29 cellular contexts compared by ENCODE assay signal in genomic region chr2:15633971-15634346, GRCh38.
"Had no signal": no experiment of that assay in that cellular context is flagged by ENCODE, and none has a peak within 500 bp of the region (broad histone marks: within the 10 kb centered on the region; RNA-seq: fewer than 3 reads in every experiment).

No MANE protein-coding gene starts in this region.

- H3K4me1 Mint-ChIP-seq: activated CD4-positive, alpha-beta T cell treated with anti-CD3 and anti-CD28 coated beads, Interleukin-2, amount 10 ng/mL, durations not matched to agents 24 days and 14 days; activated CD8-positive, alpha-beta memory T cell treated with anti-CD3 and anti-CD28 coated beads, Interleukin-2, amount 10 ng/mL, durations not matched to agents 7 days and 5 days; activated naive CD8-positive, alpha-beta T cell treated with anti-CD3 and anti-CD28 coated beads, Interleukin-2, amount 50 U/mL, for 24 hours had no signal

- H3K27me3 ChIP-seq: adrenal gland, breast epithelium, cardiac muscle cell, esophagus squamous epithelium, gastroesophageal sphincter had no signal

- H3K27ac ChIP-seq: adrenal gland, breast epithelium, coronary artery, esophagus squamous epithelium had no signal

- H3K4me3 ChIP-seq: adrenal gland, breast epithelium, cardiac muscle cell, coronary artery, esophagus squamous epithelium, gastroesophageal sphincter had no signal

- ATAC-seq: activated CD8-positive, alpha-beta memory T cell treated with anti-CD3 and anti-CD28 coated beads, Interleukin-2, amount 10 ng/mL, durations not matched to agents 7 days and 5 days; activated CD8-positive, alpha-beta T cell treated with anti-CD3 and anti-CD28 coated beads, Interleukin-2, amount 10 ng/mL, durations not matched to agents 7 days and 5 days; activated naive CD8-positive, alpha-beta T cell treated with anti-CD3 and anti-CD28 coated beads, Interleukin-2, amount 50 U/mL, for 24 hours; effector memory CD8-positive, alpha-beta T cell; gastroesophageal sphincter had no signal

- H3K27ac Mint-ChIP-seq: activated CD4-positive, alpha-beta T cell treated with anti-CD3 and anti-CD28 coated beads, Interleukin-2, amount 10 ng/mL, durations not matched to agents 24 days and 14 days; activated CD8-positive, alpha-beta memory T cell treated with anti-CD3 and anti-CD28 coated beads, Interleukin-2, amount 10 ng/mL, durations not matched to agents 7 days and 5 days; activated CD8-positive, alpha-beta T cell treated with anti-CD3 and anti-CD28 coated beads, Interleukin-2, amount 10 ng/mL, durations not matched to agents 7 days and 5 days had no signal

- H3K4me1 ChIP-seq: breast epithelium had no signal

- H3K27me3 Mint-ChIP-seq: activated CD4-positive, alpha-beta memory T cell treated with anti-CD3 and anti-CD28 coated beads for 36 hours; activated CD4-positive, alpha-beta T cell treated with anti-CD3 and anti-CD28 coated beads for 36 hours; activated CD4-positive, alpha-beta T cell treated with anti-CD3 and anti-CD28 coated beads, Interleukin-2, amount 10 ng/mL, durations not matched to agents 24 days and 14 days; activated CD8-positive, alpha-beta memory T cell treated with anti-CD3 and anti-CD28 coated beads, Interleukin-2, amount 10 ng/mL, durations not matched to agents 7 days and 5 days; activated naive CD4-positive, alpha-beta T cell treated with anti-CD3 and anti-CD28 coated beads, Interleukin-2, amount 50 U/mL, for 24 hours; activated naive CD8-positive, alpha-beta T cell treated with anti-CD3 and anti-CD28 coated beads for 36 hours; activated naive CD8-positive, alpha-beta T cell treated with anti-CD3 and anti-CD28 coated beads, Interleukin-2, amount 50 U/mL, for 24 hours; brain; effector memory CD8-positive, alpha-beta T cell had no signal

- H3K4me3 Mint-ChIP-seq: activated CD4-positive, alpha-beta memory T cell treated with anti-CD3 and anti-CD28 coated beads for 36 hours; activated CD4-positive, alpha-beta T cell treated with anti-CD3 and anti-CD28 coated beads for 36 hours; activated CD4-positive, alpha-beta T cell treated with anti-CD3 and anti-CD28 coated beads, Interleukin-2, amount 10 ng/mL, durations not matched to agents 24 days and 14 days; activated CD8-positive, alpha-beta memory T cell treated with anti-CD3 and anti-CD28 coated beads, Interleukin-2, amount 10 ng/mL, durations not matched to agents 7 days and 5 days; activated CD8-positive, alpha-beta T cell treated with anti-CD3 and anti-CD28 coated beads, Interleukin-2, amount 10 ng/mL, durations not matched to agents 7 days and 5 days; activated naive CD4-positive, alpha-beta T cell treated with anti-CD3 and anti-CD28 coated beads, Interleukin-2, amount 50 U/mL, for 24 hours; activated naive CD8-positive, alpha-beta T cell treated with anti-CD3 and anti-CD28 coated beads for 36 hours; activated naive CD8-positive, alpha-beta T cell treated with anti-CD3 and anti-CD28 coated beads, Interleukin-2, amount 50 U/mL, for 24 hours; brain; effector memory CD8-positive, alpha-beta T cell had no signal

- DNase-seq: activated CD4-positive, alpha-beta memory T cell treated with anti-CD3 and anti-CD28 coated beads for 36 hours; activated CD4-positive, alpha-beta T cell treated with anti-CD3 and anti-CD28 coated beads for 36 hours; activated CD4-positive, alpha-beta T cell treated with anti-CD3 and anti-CD28 coated beads, Interleukin-2, amount 10 ng/mL, durations not matched to agents 24 days and 14 days; activated CD4-positive, CD25-positive, alpha-beta regulatory T cell; activated CD4-positive, CD25-positive, alpha-beta regulatory T cell treated with anti-CD3 and anti-CD28 coated beads, Interleukin-2, amount 50 U/mL, for 72 hours; activated CD8-positive, alpha-beta memory T cell treated with anti-CD3 and anti-CD28 coated beads, Interleukin-2, amount 10 ng/mL, durations not matched to agents 7 days and 5 days; activated CD8-positive, alpha-beta memory T cell treated with anti-CD3 and anti-CD28 coated beads, Interleukin-2, amount 50 U/mL, for 4 hours; activated CD8-positive, alpha-beta T cell treated with anti-CD3 and anti-CD28 coated beads, Interleukin-2, amount 10 ng/mL, durations not matched to agents 7 days and 5 days; activated gamma-delta T cell; activated naive CD4-positive, alpha-beta T cell; activated naive CD8-positive, alpha-beta T cell treated with anti-CD3 and anti-CD28 coated beads for 36 hours; activated naive CD8-positive, alpha-beta T cell treated with anti-CD3 and anti-CD28 coated beads, Interleukin-2, amount 50 U/mL, for 24 hours; activated T-cell treated with anti-CD3 and anti-CD28 coated beads, Interleukin-2, amount 50 U/mL, for 48 hours; adrenal gland; amygdala; aorta; central memory CD4-positive, alpha-beta T cell; effector CD4-positive, alpha-beta T cell; effector memory CD8-positive, alpha-beta T cell; esophagus squamous epithelium; foreskin melanocyte; head of caudate nucleus; T-helper 2 cell had no signal

- H3K36me3 ChIP-seq: breast epithelium had no signal

- H3K9me3 ChIP-seq: adrenal gland, breast epithelium, esophagus squamous epithelium, gastroesophageal sphincter had no signal

- H3K9me3 Mint-ChIP-seq: activated CD4-positive, alpha-beta memory T cell treated with anti-CD3 and anti-CD28 coated beads for 36 hours; activated CD4-positive, alpha-beta T cell treated with anti-CD3 and anti-CD28 coated beads, Interleukin-2, amount 10 ng/mL, durations not matched to agents 24 days and 14 days; activated naive CD4-positive, alpha-beta T cell treated with anti-CD3 and anti-CD28 coated beads, Interleukin-2, amount 50 U/mL, for 24 hours; activated naive CD8-positive, alpha-beta T cell treated with anti-CD3 and anti-CD28 coated beads for 36 hours; activated naive CD8-positive, alpha-beta T cell treated with anti-CD3 and anti-CD28 coated beads, Interleukin-2, amount 50 U/mL, for 24 hours; brain; effector memory CD8-positive, alpha-beta T cell had no signal
